18 cellular contexts compared by ENCODE assay signal in the genomic region with DNA sequence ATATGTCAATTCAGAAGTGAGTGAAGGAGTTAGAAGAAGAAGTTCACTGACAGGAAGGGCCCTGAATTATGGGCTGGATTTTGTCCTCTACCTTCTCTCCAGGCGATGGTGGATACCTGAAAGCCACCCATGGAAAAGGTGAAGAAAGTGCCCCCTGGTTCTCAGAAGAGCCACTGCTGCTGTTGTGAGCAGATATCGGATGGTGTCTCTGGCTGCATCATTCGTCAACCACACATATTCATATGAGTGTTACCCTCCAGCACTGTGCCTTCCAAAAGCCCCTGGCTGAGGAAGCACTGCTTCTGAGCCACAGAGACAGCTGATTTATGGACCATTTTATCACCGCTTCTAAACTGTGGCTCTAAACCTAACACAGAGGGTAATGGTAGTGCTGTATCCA. TPM values are rescaled to one million over a fixed set of nuclear protein-coding genes. Genes with fewer than 3 reads are reported as not detected.
A peak's percentile ranks its signal among the peaks of the same experiment; 100 is the strongest.
DNase-seq lines count a peak whose midpoint lies in the region; ATAC-seq, FAIRE-seq and TF ChIP-seq lines count a peak whose summit lies in the region.
"Had no signal": no experiment of that assay in that cellular context is flagged by ENCODE, and none has a peak within 500 bp of the region (broad histone marks: within the 10 kb centered on the region; RNA-seq: fewer than 3 reads in every experiment).

No MANE protein-coding gene starts in this region.

- TF ChIP-seq CTCF in AG04450 (IDR thresholded peaks at IDR 0.05; ENCODE audit: low read depth, low read length) (no peak), Loucy (conservative IDR thresholded peaks at IDR 0.05; ENCODE audit: low read length) (0 out of 2 replicates have a peak, but pooled peaks have one; percentile 17), H1 (IDR thresholded peaks at IDR 0.05; ENCODE audit: control extremely low read depth in 1 of 3, insufficient read depth in 1 of 3, low read depth in 1 of 3, low read length in 3 of 3) (no peak), neural progenitor cell (IDR thresholded peaks at IDR 0.05) (no peak), PC-3 (conservative IDR thresholded peaks at IDR 0.05; ENCODE audit: low read depth, low read length) (no peak), right atrium auricular region (IDR thresholded peaks at IDR 0.05) (no peak), mammary epithelial cell (conservative IDR thresholded peaks at IDR 0.05 in 1 of 2, IDR thresholded peaks at IDR 0.05 in 1 of 2; ENCODE audit: extremely low read depth in 1 of 2, insufficient read depth in 1 of 2, low read depth in 1 of 2, low read length in 2 of 2) (no peak)

- TF ChIP-seq RAD21 in H1 (IDR thresholded peaks at IDR 0.05 in 1 of 2, conservative IDR thresholded peaks at IDR 0.05 in 1 of 2; ENCODE audit: low read depth in 2 of 2, low read length in 2 of 2), result no peak

- H2BK120ac ChIP-seq in H1 (replicated peaks; ENCODE audit: low read depth, low read length), result no peak overlapping the region

- H4K8ac ChIP-seq in H1 (ENCODE audit: extremely low read depth, insufficient read depth, low read length), result no peak overlapping the region

- H3F3A ChIP-seq in Loucy (ENCODE audit: low read depth), result no peaks in the 10 kb centered on the region
- peaks cover 40% of the 10 kb centered on the region for H3F3A ChIP-seq in neural progenitor cell (ENCODE audit: low read depth)
- H3F3A ChIP-seq in PC-3 (ENCODE audit: low read length, unreplicated experiment), result no peaks in the 10 kb centered on the region

- no peak for DNase-seq in AG04450 (ENCODE audit: low read depth, low spot score)
- DNase-seq in H1 (ENCODE audit: low read depth in 1 of 2, low spot score in 2 of 2), result no peak
- no peak for DNase-seq in neural progenitor cell (ENCODE audit: low spot score)
- DNase-seq in PC-3, result no peak
- DNase-seq in SIG-M5 (lab: John Stamatoyannopoulos, UW), result no peak
- no peak for DNase-seq in right atrium auricular region (ENCODE audit: low spot score)
- no peak for DNase-seq in mammary epithelial cell
- DNase-seq: activated CD4-positive, CD25-positive, alpha-beta regulatory T cell treated with anti-CD3 and anti-CD28 coated beads, Interleukin-2, amount 50 U/mL, for 72 hours; activated naive CD8-positive, alpha-beta T cell treated with anti-CD3 and anti-CD28 coated beads, Interleukin-2, amount 10 ng/mL, durations not matched to agents 7 days and 5 days; effector CD8-positive, alpha-beta T cell; Karpas-422; NCI-H1436; stimulated activated CD4-positive, alpha-beta T cell treated with anti-CD3 and anti-CD28 coated beads, Interleukin-15, amount 100 ng/mL, for 24 hours; stomach had no signal

- CTCF ChIA-PET in AG04450 (lab: Charles Lee), result interaction anchor here (1.4 kb wide), 1 partner anchor 127 kb away, joined by 4 read pairs; no protein-coding TSS in a partner anchor
- CTCF ChIA-PET in H1 (lab: Charles Lee; ENCODE audit: partially characterized antibody), result interaction anchor here (1.1 to 1.5 kb wide), 3 partner anchors 22 to 68 kb away, joined by 3 to 5 read pairs (median 4); no protein-coding TSS in a partner anchor
- CTCF ChIA-PET in PC-3 (lab: Charles Lee), result no interaction called here
- CTCF ChIA-PET in mammary epithelial cell (lab: Charles Lee; ENCODE audit: low non-redundant PET), result no interaction called here

- H3K27me3 Mint-ChIP-seq in neural progenitor cell (ENCODE audit: insufficient read depth, low read depth), result peaks cover 4% of the 10 kb centered on the region

- peaks cover 24% of the 10 kb centered on the region for H3K4me1 Mint-ChIP-seq in neural progenitor cell

- H3K4me2 ChIP-seq in Loucy (ENCODE audit: low read depth, low read length, poor library complexity, severe bottlenecking) (no peak overlapping the region), H1 (ENCODE audit: insufficient read depth in 1 of 2, low read depth in 2 of 2, low read length in 2 of 2) (no peak overlapping the region; a peak in 1 of 4 replicates), neural progenitor cell (no peak overlapping the region), PC-3 (ENCODE audit: low read length) (no peak overlapping the region), mammary epithelial cell (ENCODE audit: insufficient read depth, low read depth, low read length) (no peak overlapping the region)

- H2AK5ac ChIP-seq in H1 (ENCODE audit: low read depth, low read length), result no peak overlapping the region

- BruUV-seq in PC-3 (replicated peaks; lab: Mats Ljungman, UMichigan), result no TSS peak
- BruUV-seq in mammary epithelial cell (replicated peaks; lab: Mats Ljungman, UMichigan), result no TSS peak

- no peak for TF ChIP-seq EP300 in H1 (IDR thresholded peaks at IDR 0.05; ENCODE audit: borderline replicate concordance in 1 of 2, low read depth in 2 of 2, low read length in 2 of 2)

- H4K20me1 ChIP-seq in Loucy (ENCODE audit: insufficient read depth, low read length, poor library complexity, severe bottlenecking), result peaks cover 14% of the 10 kb centered on the region
- peaks cover 7 to 8% of the 10 kb centered on the region in 2 experiments for H4K20me1 ChIP-seq in H1 (replicated peaks in 1 of 2; ENCODE audit: control insufficient read depth in 1 of 2, insufficient read depth in 2 of 2, low read length in 2 of 2)
- peaks cover 7% of the 10 kb centered on the region for H4K20me1 ChIP-seq in neural progenitor cell (ENCODE audit: low read depth)
- H4K20me1 ChIP-seq in PC-3 (ENCODE audit: low read length), result peaks cover 14% of the 10 kb centered on the region
- H4K20me1 ChIP-seq in mammary epithelial cell (ENCODE audit: insufficient read depth, low read length), result no peaks in the 10 kb centered on the region

- H2AFZ ChIP-seq in Loucy (ENCODE audit: low read length) (no peak overlapping the region), H1 (ENCODE audit: low read length) (no peak overlapping the region), neural progenitor cell (replicated peaks) (no peak overlapping the region), PC-3 (ENCODE audit: low read length) (no peak overlapping the region), mammary epithelial cell (ENCODE audit: low read depth, low read length) (no peak overlapping the region)

- no peak overlapping the region for H3K14ac ChIP-seq in H1 (ENCODE audit: insufficient read length)

- intact Hi-C loops in PC-3 (cut with micrococcal nuclease), result no loop called here
- intact Hi-C loops in mammary epithelial cell (cut with micrococcal nuclease), result no loop called here

- peak overlapping the region; percentile 22 for H4K91ac ChIP-seq in H1 (replicated peaks; ENCODE audit: insufficient read length, low read length)

- H3K23me2 ChIP-seq in H1 (ENCODE audit: low read depth, low read length), result peaks cover 3% of the 10 kb centered on the region; the same call in 1 of the 2 replicates

- H3K9ac ChIP-seq in Loucy (ENCODE audit: low read depth, low read length, poor library complexity, severe bottlenecking) (no peak overlapping the region), H1 (replicated peaks in 1 of 4; ENCODE audit: extremely low read depth in 1 of 4, low read depth in 3 of 4, low read length in 3 of 4) (no peak overlapping the region), neural progenitor cell (no peak overlapping the region), PC-3 (ENCODE audit: low read length) (no peak overlapping the region), mammary epithelial cell (ENCODE audit: insufficient read depth, low read length) (no peak overlapping the region)

- H3K9me3 Mint-ChIP-seq in neural progenitor cell, result no peaks in the 10 kb centered on the region
- H3K9me3 Mint-ChIP-seq: activated naive CD8-positive, alpha-beta T cell treated with anti-CD3 and anti-CD28 coated beads, Interleukin-2, amount 10 ng/mL, durations not matched to agents 7 days and 5 days had no signal

- dilution Hi-C loops in mammary epithelial cell (cut with HindIII; ENCODE audit: low sequenced_read_pairs), result loop anchor here (10.0 kb wide), 1 partner anchor 64 kb away; no protein-coding TSS in a partner anchor

- H3K9me2 ChIP-seq in Loucy (replicated peaks; ENCODE audit: low read depth, low read length) (no peaks in the 10 kb centered on the region), PC-3 (replicated peaks; ENCODE audit: low read length) (no peaks in the 10 kb centered on the region)

- H3K27ac Mint-ChIP-seq in neural progenitor cell, result no peak overlapping the region

- H3K36me3 ChIP-seq in Loucy (ENCODE audit: insufficient read depth, low read length), result no peaks in the 10 kb centered on the region
- no peaks in the 10 kb centered on the region for H3K36me3 ChIP-seq in H1 (ENCODE audit: control insufficient read depth in 2 of 4, insufficient read depth in 4 of 4, low read length in 3 of 4)
- H3K36me3 ChIP-seq in neural progenitor cell, result no peaks in the 10 kb centered on the region
- H3K36me3 ChIP-seq in PC-3 (ENCODE audit: low read depth, low read length), result peaks cover 4% of the 10 kb centered on the region
- H3K36me3 ChIP-seq in right atrium auricular region, result no peaks in the 10 kb centered on the region
- H3K36me3 ChIP-seq in mammary epithelial cell (ENCODE audit: insufficient read depth, low read length), result peaks cover 3% of the 10 kb centered on the region
- H3K36me3 ChIP-seq: prostate gland, stomach had no signal

- in situ Hi-C loops in mammary epithelial cell (cut with MboI; ENCODE audit: low sequenced_read_pairs in 2 of 2), result no loop called here

- H3K4me3 Mint-ChIP-seq in neural progenitor cell, result peak overlapping the region; percentile 25
- H3K4me3 Mint-ChIP-seq: activated naive CD8-positive, alpha-beta T cell treated with anti-CD3 and anti-CD28 coated beads, Interleukin-2, amount 10 ng/mL, durations not matched to agents 7 days and 5 days had no signal

- no peak for ATAC-seq in PC-3
- ATAC-seq: left lobe of liver, Right ventricle myocardium inferior had no signal

- no peak for TF ChIP-seq POLR2A in H1 (IDR thresholded peaks at IDR 0.05; ENCODE audit: control extremely low read depth in 1 of 2, low read depth in 2 of 2, low read length in 2 of 2)

- H3K27ac ChIP-seq in AG04450 (ENCODE audit: low read depth, low read length) (peak overlapping the region; percentile 69), H1 (ENCODE audit: low read depth, low read length) (no peak overlapping the region), neural progenitor cell (no peak overlapping the region), PC-3 (ENCODE audit: low read length) (no peak overlapping the region), right atrium auricular region (no peak overlapping the region), mammary epithelial cell (ENCODE audit: insufficient read depth, low read depth, low read length) (no peak overlapping the region)

- peaks cover 9% of the 10 kb centered on the region for H3K79me1 ChIP-seq in H1 (ENCODE audit: low read depth, low read length)

- H3K79me2 ChIP-seq in Loucy (ENCODE audit: insufficient read depth, low read length), result peaks cover 24% of the 10 kb centered on the region
- H3K79me2 ChIP-seq in H1 (ENCODE audit: control insufficient read depth in 1 of 2, insufficient read depth in 2 of 2, low read length in 2 of 2), result peaks cover 12 to 24% of the 10 kb centered on the region in 2 experiments
- peaks cover 25% of the 10 kb centered on the region for H3K79me2 ChIP-seq in neural progenitor cell (ENCODE audit: low read depth)
- H3K79me2 ChIP-seq in PC-3 (ENCODE audit: low read length), result peaks cover 33% of the 10 kb centered on the region
- H3K79me2 ChIP-seq in mammary epithelial cell (ENCODE audit: insufficient read depth, low read length), result peaks cover 47% of the 10 kb centered on the region

- H2BK5ac ChIP-seq in H1 (ENCODE audit: low read depth, low read length), result no peak overlapping the region

- H3K4me3 ChIP-seq in AG04450 (ENCODE audit: low read depth, low read length) (no peak overlapping the region), Loucy (ENCODE audit: low read length, poor library complexity, severe bottlenecking) (no peak overlapping the region), H1 (ENCODE audit: extremely low read depth in 1 of 4, insufficient read depth in 2 of 4, low read depth in 3 of 4, low read length in 4 of 4) (no peak overlapping the region), neural progenitor cell (no peak overlapping the region), PC-3 (ENCODE audit: low read length) (no peak overlapping the region), right atrium auricular region (no peak overlapping the region), mammary epithelial cell (replicated peaks in 1 of 3; ENCODE audit: insufficient read depth in 1 of 3, low read depth in 2 of 3, low read length in 3 of 3) (no peak overlapping the region)
- H3K4me3 ChIP-seq: prostate gland had no signal

- 83% methylated on average over 4 of the region's 4 CpGs; no CpG with 5 or more reads in 1 of the 2 experiments for WGBS in H1 (ENCODE audit: extremely low coverage in 1 of 2, insufficient coverage in 1 of 2, insufficient read length in 1 of 2, insufficient replicate concordance in 2 of 2, low coverage in 1 of 2, low lambda C conversion rate in 2 of 2, missing lambda C conversion rate in 1 of 2), 2 experiments
- WGBS in mammary epithelial cell (ENCODE audit: low coverage, missing lambda C conversion rate), result 100% methylated on average over 4 of the region's 4 CpGs

- H3K36me3 Mint-ChIP-seq in neural progenitor cell, result peaks cover 3% of the 10 kb centered on the region

- no peak overlapping the region for H2BK15ac ChIP-seq in H1 (ENCODE audit: low read length)

- no peak overlapping the region for H3K4ac ChIP-seq in H1 (replicated peaks; ENCODE audit: insufficient read length, low read depth, low read length)

- POLR2A ChIA-PET in AG04450 (lab: Yijun Ruan, JAX), result interaction anchor here (0.8 to 1.1 kb wide), 3 partner anchors 17 to 71 kb away, joined by 3 read pairs; no protein-coding TSS in a partner anchor
- POLR2A ChIA-PET in H1 (lab: Charles Lee; ENCODE audit: partially characterized antibody), result interaction anchor here (1.1 to 2.6 kb wide), 5 partner anchors 14 to 32 kb away, joined by 4 to 12 read pairs (median 8); no protein-coding TSS in a partner anchor
- POLR2A ChIA-PET in PC-3 (lab: Charles Lee; ENCODE audit: unreplicated experiment), result no interaction called here

- no peak for FAIRE-seq in H1 (lab: Jason Lieb, UNC)

- no peak overlapping the region for H2BK20ac ChIP-seq in H1 (ENCODE audit: low read length)

- H3K27me3 ChIP-seq in AG04450 (ENCODE audit: control insufficient read depth, insufficient read depth, low read length) (no peaks in the 10 kb centered on the region), Loucy (ENCODE audit: insufficient read depth, low read length, poor library complexity, severe bottlenecking) (peaks cover 7% of the 10 kb centered on the region), H1 (replicated peaks in 1 of 4; ENCODE audit: control insufficient read depth in 3 of 4, extremely low read depth in 1 of 4, insufficient read depth in 3 of 4, low read length in 3 of 4) (no peaks in the 10 kb centered on the region; a peak in 1 of 7 replicates), neural progenitor cell (no peaks in the 10 kb centered on the region), PC-3 (ENCODE audit: low read length) (no peaks in the 10 kb centered on the region), right atrium auricular region (no peaks in the 10 kb centered on the region), mammary epithelial cell (ENCODE audit: insufficient read depth, low read length) (no peaks in the 10 kb centered on the region)
- H3K27me3 ChIP-seq: stomach had no signal

- H3K4me1 ChIP-seq in Loucy (ENCODE audit: insufficient read depth, low read length, poor library complexity, severe bottlenecking), result peaks cover 18% of the 10 kb centered on the region
- peaks cover 4 to 16% (median 11%) of the 10 kb centered on the region in 4 experiments for H3K4me1 ChIP-seq in H1 (replicated peaks in 1 of 4; ENCODE audit: control insufficient read depth in 3 of 4, insufficient read depth in 4 of 4, low read length in 3 of 4)
- peaks cover 11% of the 10 kb centered on the region for H3K4me1 ChIP-seq in neural progenitor cell
- peaks cover 22% of the 10 kb centered on the region for H3K4me1 ChIP-seq in PC-3 (ENCODE audit: insufficient read depth, low read length)
- H3K4me1 ChIP-seq in right atrium auricular region, result peaks cover 0 to 20% of the 10 kb centered on the region in 2 donors
- H3K4me1 ChIP-seq in mammary epithelial cell (ENCODE audit: insufficient read depth, low read length), result peaks cover 27% of the 10 kb centered on the region

- H3K56ac ChIP-seq in H1 (replicated peaks; ENCODE audit: insufficient read length, low read depth, low read length), result no peak overlapping the region

- H2BK12ac ChIP-seq in H1 (ENCODE audit: low read depth, low read length), result no peak overlapping the region

- H4K5ac ChIP-seq in H1 (ENCODE audit: insufficient read length, low read depth, low read length), result no peak overlapping the region

- H3K18ac ChIP-seq in H1 (ENCODE audit: extremely low read depth, low read length), result no peak overlapping the region

- H3K9me3 ChIP-seq in AG04450 (ENCODE audit: control insufficient read depth, insufficient read depth, low read length) (no peaks in the 10 kb centered on the region; the same call in 1 of the 2 replicates), Loucy (ENCODE audit: insufficient read depth, low read depth, low read length) (no peaks in the 10 kb centered on the region), H1 (ENCODE audit: insufficient read depth in 2 of 2, low read depth in 1 of 2, low read length in 1 of 2) (no peaks in the 10 kb centered on the region), neural progenitor cell (ENCODE audit: low read depth) (no peaks in the 10 kb centered on the region), PC-3 (ENCODE audit: low read length) (no peaks in the 10 kb centered on the region), right atrium auricular region (no peaks in the 10 kb centered on the region), mammary epithelial cell (replicated peaks; ENCODE audit: insufficient read depth, low read length) (no peaks in the 10 kb centered on the region)
- H3K9me3 ChIP-seq: prostate gland, stomach had no signal

- H3K23ac ChIP-seq in H1 (ENCODE audit: insufficient read length), result no peak overlapping the region

RNA-seq across cellular contexts. Expression of a gene that starts 2.0 kb away (rescaled TPM):
- polyA plus RNA-seq in AG04450 (2011; rRNA removed) (641 and 751 TPM in 2 replicates), H1 (2011; rRNA removed) (236 and 302 TPM in 2 replicates), mammary epithelial cell (813 TPM)
- 1,243 and 1,580 TPM in 2 replicates for polyA minus RNA-seq in AG04450 (2011; rRNA and poly(A)+ RNA removed)
- 253 and 262 TPM in 2 replicates for total RNA-seq in H1 (2021; fragmentation: NEBNext Ultra II Directional; extraction: Animal tissue kit (Norgen Biotek cat#: 25700))
- 181 TPM for polyA plus RNA-seq in H1 (2011; cell fraction: cytosol; rRNA removed)
- polyA plus RNA-seq in H1 (2011; cell fraction: nucleus; rRNA removed), result 508 TPM
- polyA plus RNA-seq in H1 (2012, experiment 1 of 2), result 230 to 270 TPM (median 252 TPM) in 4 replicates
- 133 TPM for polyA plus RNA-seq in H1 (2012, experiment 2 of 2)
- polyA plus RNA-seq in H1 (2013, experiment 1 of 2), result 162 TPM
- polyA plus RNA-seq in H1 (2013, experiment 2 of 2), result 147 TPM
- polyA minus RNA-seq in H1 (2011; rRNA and poly(A)+ RNA removed), result 205 and 224 TPM in 2 replicates
- polyA minus RNA-seq in H1 (2011; cell fraction: cytosol; rRNA and poly(A)+ RNA removed), result 222 TPM
- 201 TPM for polyA minus RNA-seq in H1 (2011; cell fraction: nucleus; rRNA and poly(A)+ RNA removed)
- total RNA-seq in neural progenitor cell (ENCODE audit: low replicate concordance) (70.7 and 97.7 TPM in 2 replicates), PC-3 (2014; rRNA removed) (303 and 400 TPM in 2 replicates), right atrium auricular region (100 to 1,000 TPM; 170 to 316 TPM), mammary epithelial cell (1,000 to 10,000 TPM in 1 of 2 donors, 100 to 1,000 TPM in 1; 841 to 1,322 TPM)
- polyA minus RNA-seq in mammary epithelial cell, result 1,325 TPM

Comparison
In these comparisons a context has a peak if more than half of its experiments do, and no peak if none do; other contexts are left out.
1. CTCF ChIA-PET loops: an anchor here in AG04450 (1.4 kb wide) and H1 (1.1 to 1.5 kb wide); none called in PC-3 and mammary epithelial cell.